Comparison of ENCODE assay signal across 20 cellular contexts in genomic region chr4:185013715-185014114, GRCh38. TPM values are rescaled to one million over a fixed set of nuclear protein-coding genes. Genes with fewer than 3 reads are reported as not detected.
A peak's percentile ranks its signal among the peaks of the same experiment; 100 is the strongest.
DNase-seq lines count a peak whose midpoint lies in the region; ATAC-seq, FAIRE-seq and TF ChIP-seq lines count a peak whose summit lies in the region.
"Had no signal": no experiment of that assay in that cellular context is flagged by ENCODE, and none has a peak within 500 bp of the region (broad histone marks: within the 10 kb centered on the region; RNA-seq: fewer than 3 reads in every experiment).

No MANE protein-coding gene starts in this region.

- no peak overlapping the region for H3K27ac Mint-ChIP-seq in activated CD4-positive, alpha-beta T cell treated with anti-CD3 and anti-CD28 coated beads for 36 hours
- H3K27ac Mint-ChIP-seq in GM23338 (no peak overlapping the region), neural progenitor cell (no peak overlapping the region)

- peaks cover 6% of the 10 kb centered on the region for H3K4me1 Mint-ChIP-seq in activated CD4-positive, alpha-beta T cell treated with anti-CD3 and anti-CD28 coated beads for 36 hours
- H3K4me1 Mint-ChIP-seq in GM23338 (peaks cover 42% of the 10 kb centered on the region), neural progenitor cell (peaks cover 32% of the 10 kb centered on the region)

- H3K4me1 ChIP-seq in GM23338 (ENCODE audit: insufficient read depth): peaks cover 43% of the 10 kb centered on the region
- H3K4me1 ChIP-seq in GM12878 (ENCODE audit: control insufficient read depth, insufficient read depth, low read length): no peaks in the 10 kb centered on the region
- H3K4me1 ChIP-seq in neural progenitor cell: peaks cover 36% of the 10 kb centered on the region

- WGBS in GM12878 (ENCODE audit: insufficient coverage, insufficient replicate concordance, low lambda C conversion rate, missing lambda C conversion rate): 2% methylated on average over 8 of the region's 8 CpGs

- CTCF ChIA-PET in activated CD4-positive, alpha-beta T cell treated with anti-CD3 and anti-CD28 coated beads for 36 hours (lab: Charles Lee): interaction anchor here (0.6 kb wide), 1 partner anchor 123 kb away, joined by 3 read pairs; no protein-coding TSS in a partner anchor
- CTCF ChIA-PET in GM12878 (lab: Yijun Ruan, JAX): interaction anchor here (1.0 to 1.4 kb wide), 3 partner anchors 13 to 162 kb away, joined by 3 to 4 read pairs (median 3); no protein-coding TSS in a partner anchor

- no peaks in the 10 kb centered on the region for H3K9me3 Mint-ChIP-seq in activated CD4-positive, alpha-beta T cell treated with anti-CD3 and anti-CD28 coated beads for 36 hours (ENCODE audit: low read depth)
- H3K9me3 Mint-ChIP-seq in GM23338 (peaks cover 4% of the 10 kb centered on the region; the same call in 2 of the 3 replicates), neural progenitor cell (no peaks in the 10 kb centered on the region)

- FAIRE-seq in GM12878 (lab: Jason Lieb, UNC): no peak
- FAIRE-seq: A204.1, GM19239 had no signal

- TF ChIP-seq CTCF in GM23338 (conservative IDR thresholded peaks at IDR 0.05; ENCODE audit: low read depth in 2 of 2): no peak
- no peak for TF ChIP-seq CTCF in GM12878 (IDR thresholded peaks at IDR 0.05 in 2 of 3, conservative IDR thresholded peaks at IDR 0.05 in 1 of 3; ENCODE audit: control insufficient read depth in 2 of 3, extremely low read depth in 1 of 3, insufficient read depth in 1 of 3, low read depth in 3 of 3, low read length in 3 of 3)
- TF ChIP-seq CTCF in neural progenitor cell (IDR thresholded peaks at IDR 0.05): no peak

- H3K79me2 ChIP-seq in GM23338 (replicated peaks; ENCODE audit: insufficient read depth) (no peaks in the 10 kb centered on the region), GM12878 (ENCODE audit: control insufficient read depth, insufficient read depth, low read length) (no peaks in the 10 kb centered on the region), neural progenitor cell (ENCODE audit: low read depth) (no peaks in the 10 kb centered on the region)

- TF ChIP-seq POLR2A in GM12878 (IDR thresholded peaks at IDR 0.05; ENCODE audit: low read depth, low read length): no peak

- no peak for TF ChIP-seq RAD21 in GM12878 (IDR thresholded peaks at IDR 0.05; ENCODE audit: insufficient read depth, low read depth, low read length)

- H3K4me2 ChIP-seq in GM23338 (peak overlapping the region; percentile 49), GM12878 (ENCODE audit: control insufficient read depth, insufficient read depth) (peak overlapping the region; percentile 38; the same call in 1 of the 2 replicates), neural progenitor cell (no peak overlapping the region)
- H3K4me2 ChIP-seq: KMS-11 had no signal

- TF ChIP-seq EP300 in GM12878 (IDR thresholded peaks at IDR 0.05; ENCODE audit: borderline replicate concordance in 1 of 2, control insufficient read depth in 1 of 2, low read depth in 2 of 2, low read length in 2 of 2): no peak

- H2AFZ ChIP-seq in GM23338: no peak overlapping the region
- peak overlapping the region; percentile 24; the same call in 1 of the 2 replicates for H2AFZ ChIP-seq in GM12878 (ENCODE audit: control insufficient read depth, low read depth, low read length)
- H2AFZ ChIP-seq in neural progenitor cell (replicated peaks): no peak overlapping the region

- no peaks in the 10 kb centered on the region for H3K9me3 ChIP-seq in GM12878 (replicated peaks; ENCODE audit: control insufficient read depth, insufficient read depth, low read length)
- no peaks in the 10 kb centered on the region for H3K9me3 ChIP-seq in neural progenitor cell (ENCODE audit: low read depth)
- H3K9me3 ChIP-seq: Peyer's patch had no signal

- DNase-seq in activated CD4-positive, alpha-beta T cell treated with anti-CD3 and anti-CD28 coated beads for 36 hours: no peak
- no peak for DNase-seq in activated CD4-positive, alpha-beta T cell treated with anti-CD3 and anti-CD28 coated beads for 1 hour
- DNase-seq in GM23338 (ENCODE audit: low spot score) (no peak), GM12878 (ENCODE audit: low read depth, low spot score) (no peak), neural progenitor cell (ENCODE audit: low spot score) (no peak), Right ventricle myocardium superior (no peak), DMS 273 (lab: John Stamatoyannopoulos, UW; ENCODE audit: unreplicated experiment) (no peak)
- DNase-seq: COR-L47, MM.1S, NCI-H1417, NCI-H2029, NCI-H510A treated with DMSO at 0.1 percent for 48 hours, Peyer's patch, SHP77 had no signal

- RAD21 ChIA-PET in GM12878 (lab: Charles Lee; ENCODE audit: unreplicated experiment): no interaction called here

- BruUV-seq in GM12878 (replicated peaks; lab: Mats Ljungman, UMichigan): no TSS peak

- H3F3A ChIP-seq in GM23338 (replicated peaks; ENCODE audit: low read depth) (peaks cover 11% of the 10 kb centered on the region; the same call in 1 of the 2 replicates), neural progenitor cell (ENCODE audit: low read depth) (peaks cover 16% of the 10 kb centered on the region)

- H3K36me3 Mint-ChIP-seq in activated CD4-positive, alpha-beta T cell treated with anti-CD3 and anti-CD28 coated beads for 36 hours (ENCODE audit: low read depth): no peaks in the 10 kb centered on the region
- H3K36me3 Mint-ChIP-seq in GM23338 (ENCODE audit: low read depth): no peaks in the 10 kb centered on the region
- no peaks in the 10 kb centered on the region for H3K36me3 Mint-ChIP-seq in neural progenitor cell

- no peak overlapping the region for H3K4me3 Mint-ChIP-seq in activated CD4-positive, alpha-beta T cell treated with anti-CD3 and anti-CD28 coated beads for 36 hours
- H3K4me3 Mint-ChIP-seq in GM23338 (no peak overlapping the region), neural progenitor cell (peak overlapping the region; percentile 10)

- intact Hi-C loops in activated CD4-positive, alpha-beta T cell treated with anti-CD3 and anti-CD28 coated beads for 36 hours (cut with DNase I, micrococcal nuclease): no loop called here
- intact Hi-C loops in GM12878 (cut with micrococcal nuclease; ENCODE audit: unreplicated experiment) (no loop called here), Right ventricle myocardium superior (cut with DNase I) (no loop called here)

- H3K4me3 ChIP-seq in GM23338: no peak overlapping the region
- H3K4me3 ChIP-seq in GM12878: no peak overlapping the region
- no peak overlapping the region for H3K4me3 ChIP-seq in neural progenitor cell
- H3K4me3 ChIP-seq: Peyer's patch had no signal

- H3K27me3 ChIP-seq in GM23338 (ENCODE audit: insufficient read depth) (peaks cover 91% of the 10 kb centered on the region), GM12878 (replicated peaks in 1 of 2; ENCODE audit: control insufficient read depth in 2 of 2, insufficient read depth in 2 of 2, low read length in 1 of 2) (peaks cover 11 to 20% of the 10 kb centered on the region in 2 experiments), neural progenitor cell (peaks cover 100% of the 10 kb centered on the region)

- H3K9ac ChIP-seq in GM12878 (ENCODE audit: control insufficient read depth, insufficient read depth, low read length) (no peak overlapping the region), neural progenitor cell (no peak overlapping the region)
- H3K9ac ChIP-seq: KMS-11 had no signal

- ATAC-seq in activated CD4-positive, alpha-beta T cell treated with anti-CD3 and anti-CD28 coated beads for 36 hours: peak; percentile 23
- ATAC-seq in GM23338: no peak
- ATAC-seq in GM12878: peak; percentile 37
- no peak for ATAC-seq in HG03442 (IDR thresholded peaks at IDR 0.05; ENCODE audit: unreplicated experiment)
- no peak for ATAC-seq in Right ventricle myocardium superior (ENCODE audit: poor library complexity)

- no peaks in the 10 kb centered on the region for H3K9me2 ChIP-seq in GM23338 (ENCODE audit: insufficient read depth)

- H3K27ac ChIP-seq in GM23338 (ENCODE audit: low read depth) (no peak overlapping the region), GM12878 (ENCODE audit: control insufficient read depth, insufficient read depth) (no peak overlapping the region), neural progenitor cell (no peak overlapping the region)
- H3K27ac ChIP-seq: C4-2B, KMS-11, Peyer's patch had no signal

- H3K36me3 ChIP-seq in GM23338 (ENCODE audit: insufficient read depth) (no peaks in the 10 kb centered on the region), GM12878 (ENCODE audit: control insufficient read depth in 2 of 2, insufficient read depth in 2 of 2, low read length in 1 of 2) (no peaks in the 10 kb centered on the region), neural progenitor cell (no peaks in the 10 kb centered on the region)
- H3K36me3 ChIP-seq: Peyer's patch had no signal

- in situ Hi-C loops in GM12878 (cut with MboI): no loop called here

- POLR2A ChIA-PET in activated CD4-positive, alpha-beta T cell treated with anti-CD3 and anti-CD28 coated beads for 36 hours (lab: Charles Lee): no interaction called here
- POLR2A ChIA-PET in GM12878 (lab: Charles Lee): no interaction called here

- H4K20me1 ChIP-seq in GM23338 (replicated peaks; ENCODE audit: insufficient read depth) (0 out of 2 replicates have a peak, but pooled peaks cover 6% of the 10 kb centered on the region), GM12878 (ENCODE audit: control insufficient read depth, insufficient read depth) (no peaks in the 10 kb centered on the region; the same call in 1 of the 2 replicates), neural progenitor cell (ENCODE audit: low read depth) (peaks cover 48% of the 10 kb centered on the region)

- peaks cover 73% of the 10 kb centered on the region for H3K27me3 Mint-ChIP-seq in activated CD4-positive, alpha-beta T cell treated with anti-CD3 and anti-CD28 coated beads for 36 hours
- H3K27me3 Mint-ChIP-seq in GM23338 (ENCODE audit: insufficient read depth, low read depth, poor library complexity): peaks cover 85% of the 10 kb centered on the region
- H3K27me3 Mint-ChIP-seq in neural progenitor cell (ENCODE audit: insufficient read depth, low read depth): peaks cover 88% of the 10 kb centered on the region

- SMC1A ChIA-PET in GM12878 (lab: Charles Lee; ENCODE audit: uncharacterized antibody, unreplicated experiment): interaction anchor here (0.9 kb wide), 1 partner anchor 9 kb away, joined by 3 read pairs; no protein-coding TSS in a partner anchor

RNA-seq across cellular contexts. Expression of gene HELT, which starts 4.6 kb away (rescaled TPM):
- total RNA-seq in activated CD4-positive, alpha-beta T cell treated with anti-CD3 and anti-CD28 coated beads for 36 hours: not detected
- total RNA-seq in GM23338 (2014; rRNA removed; shearing (Covaris generic)): not detected in 2 replicates
- polyA plus RNA-seq in GM23338 (2016; fragmentation: Nextera tagmentation; extraction: Ambion mirVana) (0.28 TPM in 1 of 2 replicates, not detected in the other), GM12878 (2011; rRNA removed) (not detected in 2 replicates), GM12878 (2014; fragmentation: Illumina TruSeq; extraction: Trizol) (not detected in 2 replicates), GM12878 (2014; fragmentation: Nextera tagmentation; extraction: Ambion mirVana) (not detected), GM12878 (2014; rRNA removed) (not detected in 2 replicates), GM12878 (2016; fragmentation: Nextera tagmentation; extraction: Ambion mirVana) (not detected)
- not detected in 2 replicates for total RNA-seq in GM12878 (2013; cell fraction: nucleolus; rRNA removed)
- total RNA-seq in GM12878 (2014; rRNA removed) (not detected in 2 replicates), GM12878 (2014; rRNA removed; fragmentation: Illumina TruSeq; extraction: Trizol) (not detected in 2 replicates), GM12878 (2021) (not detected in 2 replicates), neural progenitor cell (ENCODE audit: low replicate concordance) (not detected in 2 replicates), Right ventricle myocardium superior (not detected)
- polyA plus RNA-seq in GM12878 (2011; ENCODE audit: low read depth): not detected
- not detected in 2 replicates for polyA plus RNA-seq in GM12878 (2011; cell fraction: cytosol; rRNA removed)
- polyA plus RNA-seq in GM12878 (2011; cell fraction: nucleus; rRNA removed): not detected in 2 replicates
- not detected in 2 replicates for polyA plus RNA-seq in GM12878 (2012)
- not detected in 2 replicates for polyA minus RNA-seq in GM12878 (2011; rRNA and poly(A)+ RNA removed)
- not detected in 2 replicates for polyA minus RNA-seq in GM12878 (2011; cell fraction: cytosol; rRNA and poly(A)+ RNA removed)
- not detected in 2 replicates for polyA minus RNA-seq in GM12878 (2011; cell fraction: nucleus; rRNA and poly(A)+ RNA removed)
- total RNA-seq: G401, Peyer's patch had no signal

Comparison
In these comparisons a context has a peak if more than half of its experiments do, and no peak if none do; other contexts are left out.
1. ATAC-seq: peak in activated CD4-positive, alpha-beta T cell treated with anti-CD3 and anti-CD28 coated beads for 36 hours (single experiment) and GM12878 (single experiment); none in GM23338 (single experiment), HG03442 (single experiment) and Right ventricle myocardium superior (single experiment).